Comparison of ENCODE assay signal across 1 cellular context in the genomic region with DNA sequence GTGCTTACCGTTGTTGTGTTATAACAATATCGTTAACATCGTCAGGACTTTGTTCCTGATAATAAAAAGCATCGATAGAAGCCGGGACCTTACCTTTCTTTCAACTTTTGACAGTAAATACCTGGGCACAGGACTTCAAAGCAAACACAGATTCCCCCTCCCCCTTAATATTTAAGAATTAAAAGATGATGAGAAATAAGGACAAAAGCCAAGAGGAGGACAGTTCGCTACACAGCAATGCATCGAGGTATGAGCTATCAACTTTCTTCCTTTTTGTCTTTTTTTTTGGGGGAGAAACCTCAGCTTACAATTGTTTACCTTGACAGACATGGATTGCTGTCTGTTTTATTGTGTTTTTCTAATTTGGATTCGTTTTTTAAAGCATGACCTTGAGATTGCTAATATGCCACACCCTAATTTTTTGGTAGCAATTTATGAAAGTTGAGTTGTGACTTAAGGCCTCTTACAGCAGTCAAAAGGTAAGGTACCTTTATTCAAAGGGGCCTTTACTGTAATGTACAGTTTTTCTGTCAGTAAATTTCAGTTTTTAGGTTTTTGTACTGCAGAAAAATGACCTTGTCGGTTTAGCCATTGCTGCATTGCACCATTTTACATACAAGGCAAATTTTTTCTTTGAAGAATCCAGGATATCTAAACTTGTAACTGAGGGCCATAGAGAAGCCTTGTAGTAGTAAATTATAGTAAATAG.
TF ChIP-seq lines count a peak whose summit lies in the region.

No MANE protein-coding gene starts in this region.

TF ChIP-seq in SK-N-SH treated with all-trans-retinoic acid at 6 μM for 48 hours, 23 proteins besides CTCF, POLR2A, EP300 and RAD21 (continued from another document):
- TF ChIP-seq, protein P1, sequence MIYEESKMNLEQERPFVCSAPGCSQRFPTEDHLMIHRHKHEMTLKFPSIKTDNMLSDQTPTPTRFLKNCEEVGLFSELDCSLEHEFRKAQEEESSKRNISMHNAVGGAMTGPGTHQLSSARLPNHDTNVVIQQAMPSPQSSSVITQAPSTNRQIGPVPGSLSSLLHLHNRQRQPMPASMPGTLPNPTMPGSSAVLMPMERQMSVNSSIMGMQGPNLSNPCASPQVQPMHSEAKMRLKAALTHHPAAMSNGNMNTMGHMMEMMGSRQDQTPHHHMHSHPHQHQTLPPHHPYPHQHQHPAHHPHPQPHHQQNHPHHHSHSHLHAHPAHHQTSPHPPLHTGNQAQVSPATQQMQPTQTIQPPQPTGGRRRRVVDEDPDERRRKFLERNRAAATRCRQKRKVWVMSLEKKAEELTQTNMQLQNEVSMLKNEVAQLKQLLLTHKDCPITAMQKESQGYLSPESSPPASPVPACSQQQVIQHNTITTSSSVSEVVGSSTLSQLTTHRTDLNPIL (CRISPR knock-in tag; IDR thresholded peaks at IDR 0.05; ENCODE audit: low read depth): no peak
- no peak for TF ChIP-seq TOX (CRISPR knock-in tag; IDR thresholded peaks at IDR 0.05; ENCODE audit: borderline replicate concordance)
- TF ChIP-seq OSR1 (CRISPR knock-in tag; IDR thresholded peaks at IDR 0.05): no peak
- TF ChIP-seq ZNF565 (CRISPR knock-in tag; conservative IDR thresholded peaks at IDR 0.05; ENCODE audit: low read depth): no peak
- TF ChIP-seq, protein P2, sequence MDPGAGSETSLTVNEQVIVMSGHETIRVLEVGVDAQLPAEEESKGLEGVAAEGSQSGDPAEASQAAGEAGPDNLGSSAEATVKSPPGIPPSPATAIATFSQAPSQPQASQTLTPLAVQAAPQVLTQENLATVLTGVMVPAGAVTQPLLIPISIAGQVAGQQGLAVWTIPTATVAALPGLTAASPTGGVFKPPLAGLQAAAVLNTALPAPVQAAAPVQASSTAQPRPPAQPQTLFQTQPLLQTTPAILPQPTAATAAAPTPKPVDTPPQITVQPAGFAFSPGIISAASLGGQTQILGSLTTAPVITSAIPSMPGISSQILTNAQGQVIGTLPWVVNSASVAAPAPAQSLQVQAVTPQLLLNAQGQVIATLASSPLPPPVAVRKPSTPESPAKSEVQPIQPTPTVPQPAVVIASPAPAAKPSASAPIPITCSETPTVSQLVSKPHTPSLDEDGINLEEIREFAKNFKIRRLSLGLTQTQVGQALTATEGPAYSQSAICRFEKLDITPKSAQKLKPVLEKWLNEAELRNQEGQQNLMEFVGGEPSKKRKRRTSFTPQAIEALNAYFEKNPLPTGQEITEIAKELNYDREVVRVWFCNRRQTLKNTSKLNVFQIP (CRISPR knock-in tag; IDR thresholded peaks at IDR 0.05; ENCODE audit: borderline replicate concordance, low read depth): no peak
- no peak for TF ChIP-seq ZNF70 (CRISPR knock-in tag; IDR thresholded peaks at IDR 0.05)
- TF ChIP-seq ZC3H10 (CRISPR knock-in tag; IDR thresholded peaks at IDR 0.05): no peak
- TF ChIP-seq, protein P3, sequence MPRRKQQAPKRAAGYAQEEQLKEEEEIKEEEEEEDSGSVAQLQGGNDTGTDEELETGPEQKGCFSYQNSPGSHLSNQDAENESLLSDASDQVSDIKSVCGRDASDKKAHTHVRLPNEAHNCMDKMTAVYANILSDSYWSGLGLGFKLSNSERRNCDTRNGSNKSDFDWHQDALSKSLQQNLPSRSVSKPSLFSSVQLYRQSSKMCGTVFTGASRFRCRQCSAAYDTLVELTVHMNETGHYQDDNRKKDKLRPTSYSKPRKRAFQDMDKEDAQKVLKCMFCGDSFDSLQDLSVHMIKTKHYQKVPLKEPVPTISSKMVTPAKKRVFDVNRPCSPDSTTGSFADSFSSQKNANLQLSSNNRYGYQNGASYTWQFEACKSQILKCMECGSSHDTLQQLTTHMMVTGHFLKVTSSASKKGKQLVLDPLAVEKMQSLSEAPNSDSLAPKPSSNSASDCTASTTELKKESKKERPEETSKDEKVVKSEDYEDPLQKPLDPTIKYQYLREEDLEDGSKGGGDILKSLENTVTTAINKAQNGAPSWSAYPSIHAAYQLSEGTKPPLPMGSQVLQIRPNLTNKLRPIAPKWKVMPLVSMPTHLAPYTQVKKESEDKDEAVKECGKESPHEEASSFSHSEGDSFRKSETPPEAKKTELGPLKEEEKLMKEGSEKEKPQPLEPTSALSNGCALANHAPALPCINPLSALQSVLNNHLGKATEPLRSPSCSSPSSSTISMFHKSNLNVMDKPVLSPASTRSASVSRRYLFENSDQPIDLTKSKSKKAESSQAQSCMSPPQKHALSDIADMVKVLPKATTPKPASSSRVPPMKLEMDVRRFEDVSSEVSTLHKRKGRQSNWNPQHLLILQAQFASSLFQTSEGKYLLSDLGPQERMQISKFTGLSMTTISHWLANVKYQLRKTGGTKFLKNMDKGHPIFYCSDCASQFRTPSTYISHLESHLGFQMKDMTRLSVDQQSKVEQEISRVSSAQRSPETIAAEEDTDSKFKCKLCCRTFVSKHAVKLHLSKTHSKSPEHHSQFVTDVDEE (CRISPR knock-in tag; IDR thresholded peaks at IDR 0.05): no peak
- TF ChIP-seq, protein P4, sequence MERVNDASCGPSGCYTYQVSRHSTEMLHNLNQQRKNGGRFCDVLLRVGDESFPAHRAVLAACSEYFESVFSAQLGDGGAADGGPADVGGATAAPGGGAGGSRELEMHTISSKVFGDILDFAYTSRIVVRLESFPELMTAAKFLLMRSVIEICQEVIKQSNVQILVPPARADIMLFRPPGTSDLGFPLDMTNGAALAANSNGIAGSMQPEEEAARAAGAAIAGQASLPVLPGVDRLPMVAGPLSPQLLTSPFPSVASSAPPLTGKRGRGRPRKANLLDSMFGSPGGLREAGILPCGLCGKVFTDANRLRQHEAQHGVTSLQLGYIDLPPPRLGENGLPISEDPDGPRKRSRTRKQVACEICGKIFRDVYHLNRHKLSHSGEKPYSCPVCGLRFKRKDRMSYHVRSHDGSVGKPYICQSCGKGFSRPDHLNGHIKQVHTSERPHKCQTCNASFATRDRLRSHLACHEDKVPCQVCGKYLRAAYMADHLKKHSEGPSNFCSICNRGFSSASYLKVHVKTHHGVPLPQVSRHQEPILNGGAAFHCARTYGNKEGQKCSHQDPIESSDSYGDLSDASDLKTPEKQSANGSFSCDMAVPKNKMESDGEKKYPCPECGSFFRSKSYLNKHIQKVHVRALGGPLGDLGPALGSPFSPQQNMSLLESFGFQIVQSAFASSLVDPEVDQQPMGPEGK (CRISPR knock-in tag; IDR thresholded peaks at IDR 0.05; ENCODE audit: borderline replicate concordance): no peak
